ENCODE assay signal across 16 cellular contexts in the genomic region with DNA sequence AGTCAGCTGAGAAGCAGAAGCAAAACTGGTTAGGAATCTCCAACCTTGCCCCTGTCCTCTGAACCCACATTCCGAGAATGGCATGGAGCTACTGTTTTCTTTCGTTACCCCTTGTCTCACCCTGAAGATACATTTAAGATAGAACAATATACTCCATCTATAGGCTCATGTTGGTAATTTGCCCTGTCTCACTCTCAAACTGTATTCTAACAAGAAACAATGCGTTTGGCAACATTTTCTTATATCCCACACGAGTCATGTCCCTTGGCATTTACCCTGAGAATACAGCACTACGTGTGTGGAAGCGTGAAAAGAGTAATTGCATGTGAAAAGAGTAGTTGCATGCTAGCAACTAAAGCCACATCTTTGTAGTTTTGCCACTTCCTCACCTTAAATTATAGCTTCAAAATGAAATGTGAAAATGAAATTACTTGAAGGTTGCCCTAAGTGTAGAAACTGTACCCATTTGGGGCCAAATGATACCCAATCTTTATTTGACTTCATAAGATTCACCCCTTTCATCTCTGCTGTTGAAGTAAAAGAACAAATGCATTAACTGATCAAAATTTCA. TPM values are rescaled to one million over a fixed set of nuclear protein-coding genes. Genes with fewer than 3 reads are reported as not detected.
DNase-seq lines count a peak whose midpoint lies in the region; ATAC-seq and TF ChIP-seq lines count a peak whose summit lies in the region.
"Had no signal": no experiment of that assay in that cellular context is flagged by ENCODE, and none has a peak within 500 bp of the region (broad histone marks: within the 10 kb centered on the region; RNA-seq: fewer than 3 reads in every experiment).

No MANE protein-coding gene starts in this region.

- H3K27ac Mint-ChIP-seq in activated T-cell treated with anti-CD3 and anti-CD28 coated beads, Interleukin-2, amount 50 U/mL, for 72 hours = peak overlapping the region; percentile 93
- H3K27ac Mint-ChIP-seq in activated naive CD8-positive, alpha-beta T cell = peak overlapping the region; percentile 98
- H3K27ac Mint-ChIP-seq in Caco-2 (ENCODE audit: unreplicated experiment) = no peak overlapping the region
- H3K27ac Mint-ChIP-seq: HFFc6 had no signal

- H3K27me3 Mint-ChIP-seq in activated T-cell treated with anti-CD3 and anti-CD28 coated beads, Interleukin-2, amount 50 U/mL, for 72 hours (ENCODE audit: low read depth) = no peaks in the 10 kb centered on the region
- no peaks in the 10 kb centered on the region for H3K27me3 Mint-ChIP-seq in activated naive CD8-positive, alpha-beta T cell
- H3K27me3 Mint-ChIP-seq in Caco-2 (ENCODE audit: insufficient read depth, unreplicated experiment) = peaks cover 3% of the 10 kb centered on the region

- H3K4me1 Mint-ChIP-seq in activated T-cell treated with anti-CD3 and anti-CD28 coated beads, Interleukin-2, amount 50 U/mL, for 72 hours (ENCODE audit: low read depth) = peaks cover 96% of the 10 kb centered on the region
- H3K4me1 Mint-ChIP-seq in activated naive CD8-positive, alpha-beta T cell (ENCODE audit: low read depth) = peaks cover 93% of the 10 kb centered on the region
- H3K4me1 Mint-ChIP-seq in Caco-2 (ENCODE audit: low read depth, unreplicated experiment) = no peaks in the 10 kb centered on the region

- no peaks in the 10 kb centered on the region for H3K27me3 ChIP-seq in Karpas-422 (ENCODE audit: low read length)
- no peaks in the 10 kb centered on the region for H3K27me3 ChIP-seq in vagina
- H3K27me3 ChIP-seq in Caco-2 (replicated peaks; ENCODE audit: control insufficient read depth, insufficient read depth, low read length) = no peaks in the 10 kb centered on the region
- H3K27me3 ChIP-seq: ovary had no signal

- no peak for TF ChIP-seq POLR2A in vagina (IDR thresholded peaks at IDR 0.05)

- H3K36me3 Mint-ChIP-seq in activated T-cell treated with anti-CD3 and anti-CD28 coated beads, Interleukin-2, amount 50 U/mL, for 72 hours (ENCODE audit: insufficient read depth in 2 of 2) = peaks cover 0 to 2% of the 10 kb centered on the region in 2 donors
- peaks cover 37% of the 10 kb centered on the region for H3K36me3 Mint-ChIP-seq in activated naive CD8-positive, alpha-beta T cell
- no peaks in the 10 kb centered on the region for H3K36me3 Mint-ChIP-seq in Caco-2 (ENCODE audit: insufficient read depth, unreplicated experiment)

- H3K9ac ChIP-seq in Karpas-422 (ENCODE audit: low read length) = no peak overlapping the region

- POLR2A ChIA-PET in Caco-2 (lab: Charles Lee) = no interaction called here

- H3K9me2 ChIP-seq in Karpas-422 (replicated peaks; ENCODE audit: insufficient read depth, low read length) = no peaks in the 10 kb centered on the region

- no peaks in the 10 kb centered on the region for H4K20me1 ChIP-seq in Karpas-422 (ENCODE audit: insufficient read depth, low read depth, low read length)

- no peak for DNase-seq in activated T-cell treated with anti-CD3 and anti-CD28 coated beads, Interleukin-2, amount 50 U/mL, for 72 hours
- no peak for DNase-seq in activated T-cell treated with anti-CD3 and anti-CD28 coated beads for 4 hours
- peak; percentile 34 for DNase-seq in Karpas-422
- no peak for DNase-seq in stimulated activated naive CD8-positive, alpha-beta T cell treated with anti-CD3 and anti-CD28 coated beads, Interleukin-15, Interleukin-2, amounts not matched to agents 100 U/mL and 50 U/mL, for 24 hours
- DNase-seq in vagina (ENCODE audit: extremely low spot score in 2 of 2) = no peak
- DNase-seq in Caco-2 = no peak
- DNase-seq in NK-92 treated with Interleukin-12 subunit alpha and Interleukin-12 subunit beta, amount 100 ng/mL, for 24 hours (lab: John Stamatoyannopoulos, UW) = no peak
- DNase-seq: activated CD8-positive, alpha-beta memory T cell treated with anti-CD3 and anti-CD28 coated beads for 24 hours; DMS153; erythroblast; HFFc6; NCI-H2029 treated with DMSO at 0.1 percent for 48 hours; NCI-H748 treated with DMSO at 0.1 percent for 48 hours; ovary had no signal

- ATAC-seq in activated T-cell treated with anti-CD3 and anti-CD28 coated beads, Interleukin-2, amount 50 U/mL, for 72 hours (replicated peaks in 1 of 2) = peak; percentile 75 to 81
- ATAC-seq in stimulated activated naive CD8-positive, alpha-beta T cell treated with anti-CD3 and anti-CD28 coated beads, Interleukin-15, Interleukin-2, amounts not matched to agents 100 U/mL and 50 U/mL, for 24 hours = peak; percentile 65

- no peak overlapping the region for H2AFZ ChIP-seq in Karpas-422 (ENCODE audit: low read length)

- no TSS peak for BruUV-seq in Caco-2 (replicated peaks; lab: Mats Ljungman, UMichigan)

- no peaks in the 10 kb centered on the region for H3K9me3 Mint-ChIP-seq in activated T-cell treated with anti-CD3 and anti-CD28 coated beads, Interleukin-2, amount 50 U/mL, for 72 hours
- no peaks in the 10 kb centered on the region for H3K9me3 Mint-ChIP-seq in activated naive CD8-positive, alpha-beta T cell (ENCODE audit: low read depth)
- no peaks in the 10 kb centered on the region for H3K9me3 Mint-ChIP-seq in Caco-2 (ENCODE audit: unreplicated experiment)
- H3K9me3 Mint-ChIP-seq: HFFc6 had no signal

- TF ChIP-seq CTCF in vagina (IDR thresholded peaks at IDR 0.05) (no peak), Caco-2 (IDR thresholded peaks at IDR 0.05; ENCODE audit: insufficient read depth in 1 of 2, low read depth in 1 of 2, low read length in 1 of 2, severe bottlenecking in 1 of 2, unreplicated experiment in 1 of 2) (no peak)

- H3K36me3 ChIP-seq in Karpas-422 (ENCODE audit: insufficient read depth, low read length) (no peaks in the 10 kb centered on the region), vagina (no peaks in the 10 kb centered on the region), Caco-2 (ENCODE audit: control insufficient read depth, insufficient read depth, low read length) (no peaks in the 10 kb centered on the region)
- H3K36me3 ChIP-seq: ovary had no signal

- peak overlapping the region; percentile 58 to 78 for H3K4me3 Mint-ChIP-seq in activated T-cell treated with anti-CD3 and anti-CD28 coated beads, Interleukin-2, amount 50 U/mL, for 72 hours
- peak overlapping the region; percentile 87 for H3K4me3 Mint-ChIP-seq in activated naive CD8-positive, alpha-beta T cell
- no peak overlapping the region for H3K4me3 Mint-ChIP-seq in Caco-2 (ENCODE audit: unreplicated experiment)
- H3K4me3 Mint-ChIP-seq: HFFc6 had no signal

- no peaks in the 10 kb centered on the region for H3K79me2 ChIP-seq in Karpas-422 (ENCODE audit: low read length)

- no peaks in the 10 kb centered on the region for H3K4me1 ChIP-seq in Karpas-422 (ENCODE audit: low read length)
- no peaks in the 10 kb centered on the region for H3K4me1 ChIP-seq in vagina
- no peaks in the 10 kb centered on the region for H3K4me1 ChIP-seq in Caco-2

- H3K4me3 ChIP-seq in Karpas-422 (ENCODE audit: low read length) (no peak overlapping the region), vagina (no peak overlapping the region), Caco-2 (ENCODE audit: low read depth, low read length) (no peak overlapping the region)
- H3K4me3 ChIP-seq: ovary, skin epidermis had no signal

- H3K27ac ChIP-seq in Karpas-422 (ENCODE audit: low read length) (no peak overlapping the region), vagina (no peak overlapping the region)
- H3K27ac ChIP-seq: ovary had no signal

- CTCF ChIA-PET in Caco-2 (lab: Charles Lee) = no interaction called here

- H3K4me2 ChIP-seq in Karpas-422 (ENCODE audit: low read depth, low read length, poor library complexity, severe bottlenecking) = no peak overlapping the region

- H3K9me3 ChIP-seq in Karpas-422 (ENCODE audit: low read length) = no peaks in the 10 kb centered on the region
- no peaks in the 10 kb centered on the region for H3K9me3 ChIP-seq in vagina
- H3K9me3 ChIP-seq in Caco-2 = no peaks in the 10 kb centered on the region
- H3K9me3 ChIP-seq: ovary had no signal

- intact Hi-C loops in vagina (cut with DNase I) (no loop called here), Caco-2 (cut with micrococcal nuclease; ENCODE audit: unreplicated experiment) (no loop called here)

RNA-seq across cellular contexts. Expression of a gene that starts 5.3 kb away (rescaled TPM):
- total RNA-seq in activated T-cell treated with anti-CD3 and anti-CD28 coated beads, Interleukin-2, amount 50 U/mL, for 72 hours = 10 to 100 TPM; 42.6 to 68.3 TPM
- total RNA-seq in Karpas-422 (2014; rRNA removed; shearing (Covaris generic); ENCODE audit: low replicate concordance) = 0.15 and 0.76 TPM in 2 replicates
- total RNA-seq in vagina (2.2 TPM), Caco-2 (2022) (not detected in 2 replicates)
- total RNA-seq: HFFc6 had no signal

RNA-seq across cellular contexts. Expression of a gene that starts 32.8 kb away (rescaled TPM):
- 100 to 1,000 TPM; 215 to 220 TPM for total RNA-seq in activated T-cell treated with anti-CD3 and anti-CD28 coated beads, Interleukin-2, amount 50 U/mL, for 72 hours
- total RNA-seq in Karpas-422 (2014; rRNA removed; shearing (Covaris generic); ENCODE audit: low replicate concordance) = 26.9 and 56.3 TPM in 2 replicates
- total RNA-seq in vagina = 4.7 TPM
- not detected in 2 replicates for total RNA-seq in Caco-2 (2022)
- total RNA-seq: HFFc6 had no signal

RNA-seq across cellular contexts. Expression of a gene that starts 51.6 kb away (rescaled TPM):
- 10 to 100 TPM in 1 of 2 donors, 1 to 10 TPM in 1; 7.6 to 19.0 TPM for total RNA-seq in activated T-cell treated with anti-CD3 and anti-CD28 coated beads, Interleukin-2, amount 50 U/mL, for 72 hours
- total RNA-seq in Karpas-422 (2014; rRNA removed; shearing (Covaris generic); ENCODE audit: low replicate concordance) = 1.6 and 1.7 TPM in 2 replicates
- total RNA-seq in vagina (4.7 TPM), Caco-2 (2022) (not detected in 2 replicates)
- total RNA-seq: HFFc6 had no signal

Comparison
In these comparisons a context has a peak if more than half of its experiments do, and no peak if none do; other contexts are left out.
1. RNA of a gene that starts 5.3 kb away (total RNA-seq): 42.6 to 68.3 TPM in activated T-cell treated with anti-CD3 and anti-CD28 coated beads, Interleukin-2, amount 50 U/mL, for 72 hours; 2.2 TPM in vagina (single experiment), 0.15 to 0.76 TPM in Karpas-422 and not detected in Caco-2; every median in the first group is over 10 times any median in the second.